ENCODE assay signal across 1 cellular context in the genomic region with DNA sequence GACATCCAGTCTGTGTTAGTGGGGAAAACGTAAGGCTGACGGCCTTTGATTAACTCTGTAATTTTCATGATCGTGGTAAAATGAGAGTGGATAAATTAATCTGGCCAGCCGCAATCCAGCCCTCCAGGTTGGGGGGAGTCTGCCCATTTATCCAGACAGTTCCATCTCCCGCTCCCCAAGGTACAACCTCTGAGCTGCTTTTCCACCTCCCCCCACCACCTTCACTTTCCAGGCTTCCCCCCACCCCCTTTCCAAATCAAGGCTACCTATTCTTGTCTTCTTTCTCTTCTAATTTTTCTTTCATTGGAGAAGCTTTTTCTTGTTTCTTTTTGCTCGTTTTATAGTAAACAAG.
TF ChIP-seq lines count a peak whose summit lies in the region.

No MANE protein-coding gene starts in this region.

TF ChIP-seq in K562, 482 proteins besides CTCF, POLR2A, EP300 and RAD21 (continued from another document):
- no peak for TF ChIP-seq ZBTB40 (IDR thresholded peaks at IDR 0.05)
- no peak for TF ChIP-seq ZBTB40 (CRISPR knock-in tag; IDR thresholded peaks at IDR 0.05)
- TF ChIP-seq ZBTB43 (CRISPR knock-in tag; IDR thresholded peaks at IDR 0.05) = 0 out of 2 replicates have a peak, but pooled peaks have one; percentile 37
- no peak for TF ChIP-seq ARID2 (IDR thresholded peaks at IDR 0.05)
- no peak for TF ChIP-seq HSF4 (CRISPR knock-in tag; IDR thresholded peaks at IDR 0.05; ENCODE audit: borderline replicate concordance)
- TF ChIP-seq ELF1 (tag; IDR thresholded peaks at IDR 0.05) = peak; percentile 13
- no peak for TF ChIP-seq RBM25 (IDR thresholded peaks at IDR 0.05; ENCODE audit: low read depth, low read length, severe bottlenecking)
- TF ChIP-seq NCOR1 (IDR thresholded peaks at IDR 0.05) = no peak
- no peak for TF ChIP-seq ZSCAN32 (CRISPR knock-in tag; IDR thresholded peaks at IDR 0.05)
- TF ChIP-seq CXXC5 (CRISPR knock-in tag; IDR thresholded peaks at IDR 0.05) = no peak
- TF ChIP-seq SPI1 (IDR thresholded peaks at IDR 0.05; ENCODE audit: borderline replicate concordance, low read depth, low read length) = no peak
- TF ChIP-seq, protein P1, sequence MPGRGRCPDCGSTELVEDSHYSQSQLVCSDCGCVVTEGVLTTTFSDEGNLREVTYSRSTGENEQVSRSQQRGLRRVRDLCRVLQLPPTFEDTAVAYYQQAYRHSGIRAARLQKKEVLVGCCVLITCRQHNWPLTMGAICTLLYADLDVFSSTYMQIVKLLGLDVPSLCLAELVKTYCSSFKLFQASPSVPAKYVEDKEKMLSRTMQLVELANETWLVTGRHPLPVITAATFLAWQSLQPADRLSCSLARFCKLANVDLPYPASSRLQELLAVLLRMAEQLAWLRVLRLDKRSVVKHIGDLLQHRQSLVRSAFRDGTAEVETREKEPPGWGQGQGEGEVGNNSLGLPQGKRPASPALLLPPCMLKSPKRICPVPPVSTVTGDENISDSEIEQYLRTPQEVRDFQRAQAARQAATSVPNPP (IDR thresholded peaks at IDR 0.05; ENCODE audit: borderline replicate concordance, insufficient read depth, insufficient read length) = no peak
- TF ChIP-seq XRCC3 (IDR thresholded peaks at IDR 0.05) = no peak
- TF ChIP-seq CC2D1A (IDR thresholded peaks at IDR 0.05) = 0 out of 2 replicates have a peak, but pooled peaks have one; percentile 0
- TF ChIP-seq, protein P2, sequence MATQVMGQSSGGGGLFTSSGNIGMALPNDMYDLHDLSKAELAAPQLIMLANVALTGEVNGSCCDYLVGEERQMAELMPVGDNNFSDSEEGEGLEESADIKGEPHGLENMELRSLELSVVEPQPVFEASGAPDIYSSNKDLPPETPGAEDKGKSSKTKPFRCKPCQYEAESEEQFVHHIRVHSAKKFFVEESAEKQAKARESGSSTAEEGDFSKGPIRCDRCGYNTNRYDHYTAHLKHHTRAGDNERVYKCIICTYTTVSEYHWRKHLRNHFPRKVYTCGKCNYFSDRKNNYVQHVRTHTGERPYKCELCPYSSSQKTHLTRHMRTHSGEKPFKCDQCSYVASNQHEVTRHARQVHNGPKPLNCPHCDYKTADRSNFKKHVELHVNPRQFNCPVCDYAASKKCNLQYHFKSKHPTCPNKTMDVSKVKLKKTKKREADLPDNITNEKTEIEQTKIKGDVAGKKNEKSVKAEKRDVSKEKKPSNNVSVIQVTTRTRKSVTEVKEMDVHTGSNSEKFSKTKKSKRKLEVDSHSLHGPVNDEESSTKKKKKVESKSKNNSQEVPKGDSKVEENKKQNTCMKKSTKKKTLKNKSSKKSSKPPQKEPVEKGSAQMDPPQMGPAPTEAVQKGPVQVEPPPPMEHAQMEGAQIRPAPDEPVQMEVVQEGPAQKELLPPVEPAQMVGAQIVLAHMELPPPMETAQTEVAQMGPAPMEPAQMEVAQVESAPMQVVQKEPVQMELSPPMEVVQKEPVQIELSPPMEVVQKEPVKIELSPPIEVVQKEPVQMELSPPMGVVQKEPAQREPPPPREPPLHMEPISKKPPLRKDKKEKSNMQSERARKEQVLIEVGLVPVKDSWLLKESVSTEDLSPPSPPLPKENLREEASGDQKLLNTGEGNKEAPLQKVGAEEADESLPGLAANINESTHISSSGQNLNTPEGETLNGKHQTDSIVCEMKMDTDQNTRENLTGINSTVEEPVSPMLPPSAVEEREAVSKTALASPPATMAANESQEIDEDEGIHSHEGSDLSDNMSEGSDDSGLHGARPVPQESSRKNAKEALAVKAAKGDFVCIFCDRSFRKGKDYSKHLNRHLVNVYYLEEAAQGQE (CRISPR knock-in tag; IDR thresholded peaks at IDR 0.05; ENCODE audit: low read depth) = no peak
- peak; percentile 2; the same call in 1 of the 2 replicates for TF ChIP-seq SMARCA4 (IDR thresholded peaks at IDR 0.05)
- no peak for TF ChIP-seq CHD1 (IDR thresholded peaks at IDR 0.05; ENCODE audit: low read length)
- TF ChIP-seq ZBTB17 (CRISPR knock-in tag; IDR thresholded peaks at IDR 0.05) = no peak
- no peak for TF ChIP-seq ZBTB26 (CRISPR knock-in tag; IDR thresholded peaks at IDR 0.05)
- TF ChIP-seq ZNF217 (CRISPR knock-in tag; IDR thresholded peaks at IDR 0.05) = no peak
- TF ChIP-seq CTBP1 (IDR thresholded peaks at IDR 0.05; ENCODE audit: borderline replicate concordance) = no peak
- no peak for TF ChIP-seq GATAD2B (IDR thresholded peaks at IDR 0.05; ENCODE audit: borderline replicate concordance)
- TF ChIP-seq PHB (CRISPR knock-in tag; IDR thresholded peaks at IDR 0.05) = no peak
- TF ChIP-seq NFE2 (IDR thresholded peaks at IDR 0.05; ENCODE audit: low read depth) = peak; percentile 12; the same call in 1 of the 2 replicates
- TF ChIP-seq NFRKB (IDR thresholded peaks at IDR 0.05; ENCODE audit: low read depth) = no peak
- TF ChIP-seq EZH2 (IDR thresholded peaks at IDR 0.05; ENCODE audit: borderline replicate concordance, low read depth, low read length) = no peak
- TF ChIP-seq MAFF (IDR thresholded peaks at IDR 0.05; ENCODE audit: low read length) = no peak
- no peak for TF ChIP-seq HDAC8 (tag; IDR thresholded peaks at IDR 0.05)
- TF ChIP-seq ZNF140 (CRISPR knock-in tag; IDR thresholded peaks at IDR 0.05) = no peak
- no peak for TF ChIP-seq ZKSCAN8 (CRISPR knock-in tag; IDR thresholded peaks at IDR 0.05)
- no peak for TF ChIP-seq ZNF551 (CRISPR knock-in tag; IDR thresholded peaks at IDR 0.05)
- no peak for TF ChIP-seq MAFG (tag; conservative IDR thresholded peaks at IDR 0.05)
- TF ChIP-seq, protein P3, sequence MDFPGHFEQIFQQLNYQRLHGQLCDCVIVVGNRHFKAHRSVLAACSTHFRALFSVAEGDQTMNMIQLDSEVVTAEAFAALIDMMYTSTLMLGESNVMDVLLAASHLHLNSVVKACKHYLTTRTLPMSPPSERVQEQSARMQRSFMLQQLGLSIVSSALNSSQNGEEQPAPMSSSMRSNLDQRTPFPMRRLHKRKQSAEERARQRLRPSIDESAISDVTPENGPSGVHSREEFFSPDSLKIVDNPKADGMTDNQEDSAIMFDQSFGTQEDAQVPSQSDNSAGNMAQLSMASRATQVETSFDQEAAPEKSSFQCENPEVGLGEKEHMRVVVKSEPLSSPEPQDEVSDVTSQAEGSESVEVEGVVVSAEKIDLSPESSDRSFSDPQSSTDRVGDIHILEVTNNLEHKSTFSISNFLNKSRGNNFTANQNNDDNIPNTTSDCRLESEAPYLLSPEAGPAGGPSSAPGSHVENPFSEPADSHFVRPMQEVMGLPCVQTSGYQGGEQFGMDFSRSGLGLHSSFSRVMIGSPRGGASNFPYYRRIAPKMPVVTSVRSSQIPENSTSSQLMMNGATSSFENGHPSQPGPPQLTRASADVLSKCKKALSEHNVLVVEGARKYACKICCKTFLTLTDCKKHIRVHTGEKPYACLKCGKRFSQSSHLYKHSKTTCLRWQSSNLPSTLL (IDR thresholded peaks at IDR 0.05) = no peak
- no peak for TF ChIP-seq GATAD2A (IDR thresholded peaks at IDR 0.05)
- no peak for TF ChIP-seq STAG1 (CRISPR knock-in tag; IDR thresholded peaks at IDR 0.05; ENCODE audit: borderline replicate concordance)
- no peak for TF ChIP-seq ZNF584 (CRISPR knock-in tag; IDR thresholded peaks at IDR 0.05; ENCODE audit: low read depth)
- TF ChIP-seq, protein P4, sequence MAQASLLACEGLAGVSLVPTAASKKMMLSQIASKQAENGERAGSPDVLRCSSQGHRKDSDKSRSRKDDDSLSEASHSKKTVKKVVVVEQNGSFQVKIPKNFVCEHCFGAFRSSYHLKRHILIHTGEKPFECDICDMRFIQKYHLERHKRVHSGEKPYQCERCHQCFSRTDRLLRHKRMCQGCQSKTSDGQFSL (CRISPR knock-in tag; IDR thresholded peaks at IDR 0.05) = no peak
- TF ChIP-seq, protein P4 (tag; IDR thresholded peaks at IDR 0.05) = peak in 1 of 2 experiments; percentile 79; a peak in 2 of 4 replicates
